In the genomic region with DNA sequence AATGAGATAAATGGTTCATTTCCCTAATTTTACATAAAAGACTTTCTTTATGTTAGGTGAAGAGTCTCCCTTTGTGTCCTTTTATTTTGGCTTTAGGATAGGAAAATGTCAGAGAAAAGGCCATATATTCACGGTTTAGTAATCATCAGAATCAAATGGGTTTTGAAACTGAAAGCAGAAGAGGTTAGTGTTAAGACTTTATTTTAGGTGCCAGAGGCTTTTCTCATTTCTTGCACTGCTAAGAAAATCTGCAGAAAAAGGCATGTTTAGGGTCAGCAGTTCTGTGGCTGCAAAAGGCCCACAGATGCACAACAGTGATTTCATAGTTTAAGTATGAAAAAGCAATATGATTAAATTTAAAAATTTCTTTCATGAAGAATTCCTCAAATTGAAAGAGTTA, we compare ENCODE assay signal across 11 cellular contexts.
DNase-seq lines count a peak whose midpoint lies in the region; ATAC-seq, FAIRE-seq and TF ChIP-seq lines count a peak whose summit lies in the region.
"Had no signal": no experiment of that assay in that cellular context is flagged by ENCODE, and none has a peak within 500 bp of the region (broad histone marks: within the 10 kb centered on the region; RNA-seq: fewer than 3 reads in every experiment).

No MANE protein-coding gene starts in this region.

- intact Hi-C loops in upper lobe of right lung (cut with DNase I): no loop called here

- H3K27me3 Mint-ChIP-seq in stimulated activated naive CD8-positive, alpha-beta T cell treated with anti-CD3 and anti-CD28 coated beads, Interleukin-15, amount 100 ng/mL, for 72 hours: peaks cover 8% of the 10 kb centered on the region
- H3K27me3 Mint-ChIP-seq: progenitor cell of endocrine pancreas had no signal

- H3K9me3 Mint-ChIP-seq in stimulated activated naive CD8-positive, alpha-beta T cell treated with anti-CD3 and anti-CD28 coated beads, Interleukin-15, amount 100 ng/mL, for 72 hours: no peaks in the 10 kb centered on the region

- TF ChIP-seq POLR2A in GM12892 (IDR thresholded peaks at IDR 0.05; ENCODE audit: low read depth, low read length): no peak

- no peaks in the 10 kb centered on the region for H3K9me3 ChIP-seq in upper lobe of right lung

- H3K36me3 ChIP-seq in upper lobe of right lung: no peaks in the 10 kb centered on the region

- H3K4me3 Mint-ChIP-seq in stimulated activated naive CD8-positive, alpha-beta T cell treated with anti-CD3 and anti-CD28 coated beads, Interleukin-15, amount 100 ng/mL, for 72 hours: no peak overlapping the region

- H3K27ac ChIP-seq in upper lobe of right lung: no peak overlapping the region

- ATAC-seq in GM19463 (IDR thresholded peaks at IDR 0.05; ENCODE audit: unreplicated experiment) (peak; percentile 64), HG03060 (IDR thresholded peaks at IDR 0.05; ENCODE audit: low read depth, unreplicated experiment) (peak; percentile 65), upper lobe of right lung (no peak)
- ATAC-seq in stimulated activated naive CD8-positive, alpha-beta T cell treated with anti-CD3 and anti-CD28 coated beads, Interleukin-15, amount 100 ng/mL, for 72 hours: no peak
- ATAC-seq: Panc1 had no signal

- DNase-seq in GM12892 (ENCODE audit: insufficient read length): peak; percentile 29
- DNase-seq in NOMO-1 (lab: John Stamatoyannopoulos, UW; ENCODE audit: unreplicated experiment in 2 of 2): peak; percentile 25 to 68
- DNase-seq in stimulated activated naive CD8-positive, alpha-beta T cell treated with anti-CD3 and anti-CD28 coated beads, Interleukin-15, amount 100 ng/mL, for 72 hours: no peak
- no peak for DNase-seq in NCI-H524 (lab: John Stamatoyannopoulos, UW)
- no peak for DNase-seq in upper lobe of right lung
- no peak for DNase-seq in DMS153 treated with DMSO at 0.1 percent for 48 hours (lab: John Stamatoyannopoulos, UW; ENCODE audit: unreplicated experiment)
- DNase-seq: activated CD4-positive, alpha-beta T cell treated with anti-CD3 and anti-CD28 coated beads for 48 hours had no signal

- H3K27me3 ChIP-seq in upper lobe of right lung: no peaks in the 10 kb centered on the region

- no peaks in the 10 kb centered on the region for H3K4me1 Mint-ChIP-seq in stimulated activated naive CD8-positive, alpha-beta T cell treated with anti-CD3 and anti-CD28 coated beads, Interleukin-15, amount 100 ng/mL, for 72 hours

- no peak overlapping the region for H3K27ac Mint-ChIP-seq in stimulated activated naive CD8-positive, alpha-beta T cell treated with anti-CD3 and anti-CD28 coated beads, Interleukin-15, amount 100 ng/mL, for 72 hours
- H3K27ac Mint-ChIP-seq: progenitor cell of endocrine pancreas had no signal

- peaks cover 5% of the 10 kb centered on the region for H3K4me1 ChIP-seq in upper lobe of right lung

- peak; percentile 33 for FAIRE-seq in GM12892 (lab: Jason Lieb, UNC)

- no peak for TF ChIP-seq CTCF in upper lobe of right lung (IDR thresholded peaks at IDR 0.05)

- H3K4me3 ChIP-seq in upper lobe of right lung: no peak overlapping the region

Comparison
In these comparisons a context has a peak if more than half of its experiments do, and no peak if none do; other contexts are left out.
1. DNase-seq: peak in GM12892 (single experiment) and NOMO-1 (2 of 2); none in stimulated activated naive CD8-positive, alpha-beta T cell treated with anti-CD3 and anti-CD28 coated beads, Interleukin-15, amount 100 ng/mL, for 72 hours (0 of 2), NCI-H524 (0 of 2), upper lobe of right lung (single experiment) and DMS153 treated with DMSO at 0.1 percent for 48 hours (single experiment).
2. ATAC-seq: peak in GM19463 (single experiment) and HG03060 (single experiment); none in stimulated activated naive CD8-positive, alpha-beta T cell treated with anti-CD3 and anti-CD28 coated beads, Interleukin-15, amount 100 ng/mL, for 72 hours (single experiment) and upper lobe of right lung (single experiment).